ENCODE assay signal across 14 cellular contexts in genomic region chr17:42135151-42135550, GRCh38. TPM values are rescaled to one million over a fixed set of nuclear protein-coding genes. Genes with fewer than 3 reads are reported as not detected.
DNase-seq lines count a peak whose midpoint lies in the region; TF ChIP-seq lines count a peak whose summit lies in the region.
"Had no signal": no experiment of that assay in that cellular context is flagged by ENCODE, and none has a peak within 500 bp of the region (broad histone marks: within the 10 kb centered on the region; RNA-seq: fewer than 3 reads in every experiment).

No MANE protein-coding gene starts in this region.

- no peaks in the 10 kb centered on the region for H3K9me3 Mint-ChIP-seq in activated CD4-positive, alpha-beta T cell treated with anti-CD3 and anti-CD28 coated beads, Interleukin-2, amount 10 ng/mL, durations not matched to agents 7 days and 5 days
- H3K9me3 Mint-ChIP-seq: neural progenitor cell had no signal

- H3K4me3 ChIP-seq in Peyer's patch = peak overlapping the region in 1 of 4 donors; percentile 31
- no peak overlapping the region for H3K4me3 ChIP-seq in esophagus squamous epithelium
- H3K4me3 ChIP-seq in sigmoid colon = no peak overlapping the region
- H3K4me3 ChIP-seq: neural progenitor cell, tibial artery had no signal

- H3K27me3 ChIP-seq in Peyer's patch = no peaks in the 10 kb centered on the region
- no peaks in the 10 kb centered on the region for H3K27me3 ChIP-seq in esophagus squamous epithelium
- H3K27me3 ChIP-seq in sigmoid colon = no peaks in the 10 kb centered on the region
- H3K27me3 ChIP-seq: neural progenitor cell, tibial artery had no signal

- H3K27ac ChIP-seq in C4-2B (peak overlapping the region; percentile 93), Peyer's patch (peak overlapping the region; percentile 66 to 86 (median 80)), esophagus squamous epithelium (peak overlapping the region in 3 of 4 donors; percentile 56 to 83 (median 66)), sigmoid colon (peak overlapping the region; percentile 45 to 66 (median 50))
- H3K27ac ChIP-seq: neural progenitor cell, tibial artery had no signal

- TF ChIP-seq CTCF in C4-2B (conservative IDR thresholded peaks at IDR 0.05) (no peak), Peyer's patch (IDR thresholded peaks at IDR 0.05) (no peak), esophagus squamous epithelium (IDR thresholded peaks at IDR 0.05) (no peak), sigmoid colon (IDR thresholded peaks at IDR 0.05) (no peak)

- POLR2A ChIA-PET in activated CD4-positive, alpha-beta T cell treated with anti-CD3 and anti-CD28 coated beads, Interleukin-2, amount 10 ng/mL, durations not matched to agents 7 days and 5 days (lab: Charles Lee) = no interaction called here

- H3K9me3 ChIP-seq in Peyer's patch = no peaks in the 10 kb centered on the region
- H3K9me3 ChIP-seq in esophagus squamous epithelium = no peaks in the 10 kb centered on the region
- H3K9me3 ChIP-seq in sigmoid colon = no peaks in the 10 kb centered on the region
- H3K9me3 ChIP-seq: tibial artery had no signal

- no peaks in the 10 kb centered on the region for H3K27me3 Mint-ChIP-seq in activated CD4-positive, alpha-beta T cell treated with anti-CD3 and anti-CD28 coated beads, Interleukin-2, amount 10 ng/mL, durations not matched to agents 7 days and 5 days

- no peak for DNase-seq in Peyer's patch
- DNase-seq in esophagus squamous epithelium (lab: John Stamatoyannopoulos, UW) = no peak
- DNase-seq in sigmoid colon = no peak
- DNase-seq in cerebellar nuclear complex (lab: John Stamatoyannopoulos, UW) = no peak
- DNase-seq in activated CD4-positive, alpha-beta T cell treated with anti-CD3 and anti-CD28 coated beads, Interleukin-2, amount 10 ng/mL, durations not matched to agents 7 days and 5 days = no peak
- DNase-seq in NCI-H1092 (lab: John Stamatoyannopoulos, UW) = no peak
- no peak for DNase-seq in SIG-M5 treated with dmso at 0.1 percent for 504 hours (lab: John Stamatoyannopoulos, UW; ENCODE audit: unreplicated experiment)
- DNase-seq: NK-92 treated with Interleukin-12 subunit alpha and Interleukin-12 subunit beta, amount 100 ng/mL, for 24 hours; stimulated activated CD4-positive, alpha-beta T cell treated with anti-CD3 and anti-CD28 coated beads, Interleukin-4, amount 100 ng/mL, for 24 hours; T1000 had no signal

- H3K27ac Mint-ChIP-seq in activated CD4-positive, alpha-beta T cell treated with anti-CD3 and anti-CD28 coated beads, Interleukin-2, amount 10 ng/mL, durations not matched to agents 7 days and 5 days = no peak overlapping the region
- H3K27ac Mint-ChIP-seq: neural progenitor cell had no signal

- WGBS in esophagus squamous epithelium, 2 donors = 81 to 85% methylated on average over 6 of the region's 6 CpGs
- WGBS in sigmoid colon, 2 donors = 59 to 87% methylated on average over 6 of the region's 6 CpGs

- TF ChIP-seq POLR2A in Peyer's patch (IDR thresholded peaks at IDR 0.05) (no peak), esophagus squamous epithelium (IDR thresholded peaks at IDR 0.05) (no peak), sigmoid colon (IDR thresholded peaks at IDR 0.05) (no peak)

- H3K4me1 ChIP-seq in Peyer's patch (peaks cover 3 to 84% (median 44%) of the 10 kb centered on the region in 4 donors), esophagus squamous epithelium (peaks cover 35 to 94% (median 53%) of the 10 kb centered on the region in 3 donors), sigmoid colon (peaks cover 0 to 76% (median 51%) of the 10 kb centered on the region in 4 donors)
- H3K4me1 ChIP-seq: neural progenitor cell had no signal

- H3K36me3 Mint-ChIP-seq in activated CD4-positive, alpha-beta T cell treated with anti-CD3 and anti-CD28 coated beads, Interleukin-2, amount 10 ng/mL, durations not matched to agents 7 days and 5 days (ENCODE audit: low read depth) = peaks cover 18% of the 10 kb centered on the region

- CTCF ChIA-PET in activated CD4-positive, alpha-beta T cell treated with anti-CD3 and anti-CD28 coated beads, Interleukin-2, amount 10 ng/mL, durations not matched to agents 7 days and 5 days (lab: Charles Lee) = interaction anchor here (0.7 to 2.1 kb wide), 4 partner anchors 10 to 115 kb away, joined by 3 to 5 read pairs (median 4); partner anchors contain the start of gene NKIRAS2

- no peak for TF ChIP-seq EP300 in sigmoid colon (IDR thresholded peaks at IDR 0.05)

- peaks cover 54% of the 10 kb centered on the region for H3K4me1 Mint-ChIP-seq in activated CD4-positive, alpha-beta T cell treated with anti-CD3 and anti-CD28 coated beads, Interleukin-2, amount 10 ng/mL, durations not matched to agents 7 days and 5 days

- H3K36me3 ChIP-seq in Peyer's patch (peaks cover 0 to 16% (median 0%) of the 10 kb centered on the region in 3 donors), esophagus squamous epithelium (peaks cover 4 to 40% (median 4%) of the 10 kb centered on the region in 3 donors), sigmoid colon (peaks cover 0 to 21% (median 2%) of the 10 kb centered on the region in 4 donors)
- H3K36me3 ChIP-seq: neural progenitor cell had no signal

- no peak overlapping the region for H3K4me3 Mint-ChIP-seq in activated CD4-positive, alpha-beta T cell treated with anti-CD3 and anti-CD28 coated beads, Interleukin-2, amount 10 ng/mL, durations not matched to agents 7 days and 5 days
- H3K4me3 Mint-ChIP-seq: neural progenitor cell had no signal

- intact Hi-C loops in esophagus squamous epithelium (cut with DNase I) (no loop called here), sigmoid colon (cut with DNase I) (no loop called here)

RNA-seq across cellular contexts. Expression of gene HSPB9, which starts 12.5 kb away (rescaled TPM):
- total RNA-seq in Peyer's patch = not detected
- not detected for total RNA-seq in esophagus squamous epithelium
- under 1 TPM in 3 of 4 donors, not detected in 1; 0.27 to 0.83 (median 0.49) TPM for total RNA-seq in sigmoid colon
- polyA plus RNA-seq in sigmoid colon = under 1 TPM in 1 of 3 donors, not detected in 2; 0.10 TPM
- total RNA-seq in activated CD4-positive, alpha-beta T cell treated with anti-CD3 and anti-CD28 coated beads, Interleukin-2, amount 10 ng/mL, durations not matched to agents 7 days and 5 days = not detected

RNA-seq across cellular contexts. Expression of gene KAT2A, which starts 14.0 kb away (rescaled TPM):
- 100 to 1,000 TPM in 1 of 4 donors, 10 to 100 TPM in 2, 1 to 10 TPM in 1; 9.8 to 172 (median 38.4) TPM for total RNA-seq in Peyer's patch
- total RNA-seq in esophagus squamous epithelium = 10 to 100 TPM in 3 of 4 donors, 1 to 10 TPM in 1; 9.3 to 34.1 (median 27.0) TPM
- 10 to 100 TPM; 20.0 to 95.8 (median 26.0) TPM for total RNA-seq in sigmoid colon
- 10 to 100 TPM in 1 of 3 donors, 1 to 10 TPM in 2; 6.9 to 45.2 (median 9.6) TPM for polyA plus RNA-seq in sigmoid colon
- total RNA-seq in activated CD4-positive, alpha-beta T cell treated with anti-CD3 and anti-CD28 coated beads, Interleukin-2, amount 10 ng/mL, durations not matched to agents 7 days and 5 days = 10 to 100 TPM; 47.9 to 48.3 TPM

RNA-seq across cellular contexts. Expression of gene RAB5C, which starts 19.6 kb away (rescaled TPM):
- total RNA-seq in Peyer's patch = 100 to 1,000 TPM in 2 of 4 donors, 10 to 100 TPM in 2; 80.9 to 153 (median 116) TPM
- 100 to 1,000 TPM in 1 of 4 donors, 10 to 100 TPM in 3; 68.5 to 107 (median 78.6) TPM for total RNA-seq in esophagus squamous epithelium
- 100 to 1,000 TPM in 2 of 4 donors, 10 to 100 TPM in 2; 75.9 to 104 (median 93.1) TPM for total RNA-seq in sigmoid colon
- 100 to 1,000 TPM; 182 to 303 (median 213) TPM for polyA plus RNA-seq in sigmoid colon
- total RNA-seq in activated CD4-positive, alpha-beta T cell treated with anti-CD3 and anti-CD28 coated beads, Interleukin-2, amount 10 ng/mL, durations not matched to agents 7 days and 5 days = 100 to 1,000 TPM in 1 of 2 experiments, 10 to 100 TPM in 1; 97.1 to 108 TPM

RNA-seq across cellular contexts. Expression of gene DHX58, which starts 22.6 kb away (rescaled TPM):
- 10 to 100 TPM; 12.8 to 24.8 (median 18.4) TPM for total RNA-seq in Peyer's patch
- total RNA-seq in esophagus squamous epithelium = 10 to 100 TPM in 1 of 4 donors, 1 to 10 TPM in 3; 3.9 to 10.4 (median 8.9) TPM
- total RNA-seq in sigmoid colon = 10 to 100 TPM in 3 of 4 donors, 1 to 10 TPM in 1; 8.9 to 16.3 (median 14.6) TPM
- 10 to 100 TPM in 1 of 3 donors, 1 to 10 TPM in 2; 4.4 to 19.0 (median 6.6) TPM for polyA plus RNA-seq in sigmoid colon
- total RNA-seq in activated CD4-positive, alpha-beta T cell treated with anti-CD3 and anti-CD28 coated beads, Interleukin-2, amount 10 ng/mL, durations not matched to agents 7 days and 5 days = 10 to 100 TPM; 52.4 to 54.3 TPM

RNA-seq across cellular contexts. Expression of gene ZNF385C, which starts 36.9 kb away (rescaled TPM):
- total RNA-seq in Peyer's patch (1 to 10 TPM in 1 of 4 donors, under 1 TPM in 1, not detected in 2; 0.53 to 1.3 TPM), esophagus squamous epithelium (under 1 TPM in 2 of 4 donors, not detected in 2; 0.18 to 0.38 TPM), sigmoid colon (under 1 TPM in 1 of 4 donors, not detected in 3; 0.33 TPM)
- polyA plus RNA-seq in sigmoid colon = under 1 TPM in 2 of 3 donors, not detected in 1; 0.42 to 0.60 TPM
- not detected for total RNA-seq in activated CD4-positive, alpha-beta T cell treated with anti-CD3 and anti-CD28 coated beads, Interleukin-2, amount 10 ng/mL, durations not matched to agents 7 days and 5 days
- total RNA-seq: dermis blood vessel endothelial cell had no signal
